26 cellular contexts compared by ENCODE assay signal in genomic region chr2:7027961-7028655, GRCh38.
A peak's percentile ranks its signal among the peaks of the same experiment; 100 is the strongest.
DNase-seq lines count a peak whose midpoint lies in the region; ATAC-seq, FAIRE-seq and TF ChIP-seq lines count a peak whose summit lies in the region.
"Had no signal": no experiment of that assay in that cellular context is flagged by ENCODE, and none has a peak within 500 bp of the region (broad histone marks: within the 10 kb centered on the region; RNA-seq: fewer than 3 reads in every experiment).

No MANE protein-coding gene starts in this region.

- no peak for ATAC-seq in heart right ventricle
- ATAC-seq in GM21423 (IDR thresholded peaks at IDR 0.05; ENCODE audit: unreplicated experiment), result no peak
- no peak for ATAC-seq in GM21367 (IDR thresholded peaks at IDR 0.05; ENCODE audit: unreplicated experiment)
- ATAC-seq: HCT116, K562, right lobe of liver had no signal

- 79 to 80% methylated on average over 14 of the region's 14 CpGs for WGBS in heart right ventricle, 2 donors

- H3K27me3 ChIP-seq in heart right ventricle (no peaks in the 10 kb centered on the region), parathyroid adenoma (ENCODE audit: control insufficient read depth, insufficient read depth, low read length) (no peaks in the 10 kb centered on the region), vagina (no peaks in the 10 kb centered on the region)
- H3K27me3 ChIP-seq: cardiac muscle cell, right lobe of liver had no signal

- H3K9me3 Mint-ChIP-seq in endothelial cell (ENCODE audit: unreplicated experiment), result no peaks in the 10 kb centered on the region
- H3K9me3 Mint-ChIP-seq: CD4-positive, CD25-positive, alpha-beta regulatory T cell had no signal

- peaks cover 5% of the 10 kb centered on the region for H3K79me2 ChIP-seq in parathyroid adenoma

- H3K4me1 ChIP-seq in heart right ventricle, result peaks cover 21 to 72% (median 50%) of the 10 kb centered on the region in 9 donors
- peaks cover 65% of the 10 kb centered on the region for H3K4me1 ChIP-seq in parathyroid adenoma
- H3K4me1 ChIP-seq in vagina, result peaks cover 30% of the 10 kb centered on the region
- H3K4me1 ChIP-seq: right lobe of liver had no signal

- no peak for DNase-seq in heart right ventricle
- DNase-seq in cardiac septum (ENCODE audit: low spot score), result no peak
- no peak for DNase-seq in endothelial cell (ENCODE audit: low spot score)
- no peak for DNase-seq in vagina (ENCODE audit: extremely low spot score in 2 of 2)
- DNase-seq in GM19239 (ENCODE audit: insufficient read length, low spot score), result no peak
- DNase-seq: activated CD4-positive, alpha-beta T cell treated with anti-CD3 and anti-CD28 coated beads, Interleukin-2, amount 50 U/mL, for 48 hours; activated gamma-delta T cell; CD4-positive, CD25-positive, alpha-beta regulatory T cell; DMS153; hippocampal formation; MM.1S; NCI-H1694; NCI-H2171 treated with DMSO at 0.1 percent for 48 hours; NCI-H69; right lobe of liver; RPMI8226; stimulated activated CD8-positive, alpha-beta memory T cell treated with anti-CD3 and anti-CD28 coated beads, Interleukin-4, amount 100 ng/mL, for 48 hours; T-helper 2 cell had no signal

- H3K27me3 Mint-ChIP-seq in endothelial cell (ENCODE audit: unreplicated experiment), result peaks cover 17% of the 10 kb centered on the region
- H3K27me3 Mint-ChIP-seq: CD4-positive, CD25-positive, alpha-beta regulatory T cell had no signal

- peak overlapping the region; percentile 6 for H2AFZ ChIP-seq in parathyroid adenoma

- H3K9me3 ChIP-seq in heart right ventricle (no peaks in the 10 kb centered on the region), parathyroid adenoma (ENCODE audit: control insufficient read depth, low read length) (no peaks in the 10 kb centered on the region), vagina (no peaks in the 10 kb centered on the region)
- H3K9me3 ChIP-seq: right lobe of liver had no signal

- intact Hi-C loops in heart right ventricle (cut with DNase I), result loop anchor here in 6 of 10 donors (5.0 kb wide), 3 partner anchors 46 to 131 kb away; partner anchors contain the start of gene RNF144A (in 5 of the 6)
- intact Hi-C loops in cardiac septum (cut with DNase I), result loop anchor here (5.0 kb wide), 1 partner anchor 111 kb away; the partner anchor contains the start of gene RNF144A
- intact Hi-C loops in vagina (cut with DNase I), result no loop called here

- peaks cover 56% of the 10 kb centered on the region for H3K36me3 Mint-ChIP-seq in endothelial cell (ENCODE audit: low read depth, unreplicated experiment)

- H3K9ac ChIP-seq in parathyroid adenoma, result no peak overlapping the region

- no peak for TF ChIP-seq CTCF in heart right ventricle (IDR thresholded peaks at IDR 0.05)
- TF ChIP-seq CTCF in endothelial cell (IDR thresholded peaks at IDR 0.05; ENCODE audit: unreplicated experiment), result no peak
- TF ChIP-seq CTCF in parathyroid adenoma (IDR thresholded peaks at IDR 0.05), result peak; percentile 28
- TF ChIP-seq CTCF in vagina (IDR thresholded peaks at IDR 0.05), result no peak

- peaks cover 54% of the 10 kb centered on the region for H3K4me1 Mint-ChIP-seq in endothelial cell (ENCODE audit: unreplicated experiment)

- H3K4me3 ChIP-seq in heart right ventricle, result no peak overlapping the region
- H3K4me3 ChIP-seq in parathyroid adenoma (ENCODE audit: low read depth, low read length), result no peak overlapping the region
- H3K4me3 ChIP-seq in vagina, result no peak overlapping the region
- H3K4me3 ChIP-seq: cardiac muscle cell, K562, right lobe of liver had no signal

- FAIRE-seq in GM19239 (lab: Jason Lieb, UNC), result no peak
- FAIRE-seq: G401.6, K562 had no signal

- peaks cover 0 to 52% (median 21%) of the 10 kb centered on the region in 9 donors for H3K36me3 ChIP-seq in heart right ventricle
- H3K36me3 ChIP-seq in parathyroid adenoma (ENCODE audit: control insufficient read depth, insufficient read depth, low read length), result no peaks in the 10 kb centered on the region
- peaks cover 0 to 20% of the 10 kb centered on the region in 2 donors for H3K36me3 ChIP-seq in vagina
- H3K36me3 ChIP-seq: cardiac muscle cell, right lobe of liver had no signal

- peak overlapping the region; percentile 5 for H3K4me2 ChIP-seq in parathyroid adenoma (ENCODE audit: low read length)

- H3K4me3 Mint-ChIP-seq in endothelial cell (ENCODE audit: unreplicated experiment), result peak overlapping the region; percentile 64
- H3K4me3 Mint-ChIP-seq: CD4-positive, CD25-positive, alpha-beta regulatory T cell had no signal

- TF ChIP-seq POLR2A in vagina (IDR thresholded peaks at IDR 0.05), result no peak

- peak overlapping the region; percentile 93 for H3K27ac Mint-ChIP-seq in endothelial cell (ENCODE audit: unreplicated experiment)

- H3K27ac ChIP-seq in heart right ventricle (peak overlapping the region in 9 of 10 donors; percentile 46 to 87 (median 75)), parathyroid adenoma (peak overlapping the region; percentile 87), vagina (peak overlapping the region; percentile 46)
- H3K27ac ChIP-seq: cardiac muscle cell, epithelial cell of prostate, right lobe of liver had no signal
